In the genomic region with DNA sequence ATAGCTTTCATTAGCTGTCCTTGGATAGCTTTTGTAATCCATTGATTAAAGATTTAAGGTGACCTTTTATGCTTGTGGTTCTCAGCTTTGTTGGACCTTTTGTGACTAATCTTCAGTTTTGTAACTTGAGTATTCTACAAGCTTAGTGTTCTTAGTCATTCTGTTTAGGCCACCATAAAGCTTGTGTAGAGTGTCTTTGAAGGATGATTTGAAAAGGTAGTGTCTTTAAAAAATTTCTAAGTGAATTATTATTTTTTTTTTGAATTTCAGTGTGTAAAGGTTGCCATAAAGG, we compare ENCODE assay signal across 15 cellular contexts. TPM values are rescaled to one million over a fixed set of nuclear protein-coding genes. Genes with fewer than 3 reads are reported as not detected.
DNase-seq lines count a peak whose midpoint lies in the region; ATAC-seq, FAIRE-seq and TF ChIP-seq lines count a peak whose summit lies in the region.
"Had no signal": no experiment of that assay in that cellular context is flagged by ENCODE, and none has a peak within 500 bp of the region (broad histone marks: within the 10 kb centered on the region; RNA-seq: fewer than 3 reads in every experiment).

No MANE protein-coding gene starts in this region.

- FAIRE-seq in GM12891 (lab: Jason Lieb, UNC) = no peak

- POLR2A ChIA-PET in HEK293 (lab: Yijun Ruan, JAX) = no interaction called here

- no peak for TF ChIP-seq POLR2A in GM12891 (IDR thresholded peaks at IDR 0.05; ENCODE audit: low read depth, low read length)

- H3K36me3 Mint-ChIP-seq in activated T-helper 17 cell treated with anti-CD3 and anti-CD28 coated beads, Interleukin-2, amount 50 U/mL, for 72 hours (ENCODE audit: low read depth) = peaks cover 97% of the 10 kb centered on the region

- peaks cover 54% of the 10 kb centered on the region for H3K4me1 ChIP-seq in HEK293 (ENCODE audit: control insufficient read depth, insufficient read depth, low read length)

- H3K9me3 ChIP-seq in HEK293 (ENCODE audit: control insufficient read depth, insufficient read depth, low read depth, low read length) = no peaks in the 10 kb centered on the region
- H3K9me3 ChIP-seq: BLaER1 treated with 17β-estradiol and CSF1 and Interleukin-3, amounts not matched to agents 10 nM and 100 nM; upper lobe of right lung had no signal

- peak overlapping the region; percentile 30 for H3K27ac Mint-ChIP-seq in activated T-helper 17 cell treated with anti-CD3 and anti-CD28 coated beads, Interleukin-2, amount 50 U/mL, for 72 hours

- H3K4me1 Mint-ChIP-seq in activated T-helper 17 cell treated with anti-CD3 and anti-CD28 coated beads, Interleukin-2, amount 50 U/mL, for 72 hours = peaks cover 33% of the 10 kb centered on the region

- DNase-seq in A172 (ENCODE audit: low spot score) (peak; percentile 26), foreskin fibroblast (peak; percentile 32 to 56), left lobe of liver (ENCODE audit: low spot score) (no peak), GM12891 (ENCODE audit: insufficient read length, low spot score) (no peak), iPS-NIHi7 (ENCODE audit: extremely low spot score) (no peak)
- DNase-seq: activated CD4-positive, alpha-beta T cell treated with anti-CD3 and anti-CD28 coated beads for 4 hours; GOT3; naive B cell; SHP77; upper lobe of right lung had no signal

- H3K9me3 Mint-ChIP-seq in activated T-helper 17 cell treated with anti-CD3 and anti-CD28 coated beads, Interleukin-2, amount 50 U/mL, for 72 hours = no peaks in the 10 kb centered on the region
- H3K9me3 Mint-ChIP-seq: IgD-negative memory B cell, naive B cell had no signal

- H3K4me3 ChIP-seq in HEK293 (ENCODE audit: low read depth, low read length) (no peak overlapping the region), foreskin fibroblast (ENCODE audit: low read depth in 1 of 2, low read length in 2 of 2) (no peak overlapping the region)
- H3K4me3 ChIP-seq: BLaER1 treated with 17β-estradiol and CSF1 and Interleukin-3, amounts not matched to agents 10 nM and 100 nM; upper lobe of right lung had no signal

- peak overlapping the region; percentile 89 for H3K4me3 Mint-ChIP-seq in activated T-helper 17 cell treated with anti-CD3 and anti-CD28 coated beads, Interleukin-2, amount 50 U/mL, for 72 hours
- H3K4me3 Mint-ChIP-seq: naive B cell had no signal

- peak; percentile 68 for ATAC-seq in activated T-helper 17 cell treated with anti-CD3 and anti-CD28 coated beads, Interleukin-2, amount 50 U/mL, for 72 hours (replicated peaks)
- ATAC-seq in GM21786 (IDR thresholded peaks at IDR 0.05; ENCODE audit: unreplicated experiment) = no peak
- no peak for ATAC-seq in left lobe of liver
- ATAC-seq: upper lobe of right lung had no signal

- H3K27me3 Mint-ChIP-seq in activated T-helper 17 cell treated with anti-CD3 and anti-CD28 coated beads, Interleukin-2, amount 50 U/mL, for 72 hours = no peaks in the 10 kb centered on the region
- H3K27me3 Mint-ChIP-seq: IgD-negative memory B cell, naive B cell had no signal

- CTCF ChIA-PET in HEK293 (lab: Yijun Ruan, JAX) = interaction anchor here (0.6 to 1.2 kb wide), 8 partner anchors 11 to 160 kb away, joined by 3 to 7 read pairs (median 4); no protein-coding TSS in a partner anchor

- TF ChIP-seq CTCF in HEK293 (tag by site-specific recombination; IDR thresholded peaks at IDR 0.05) (no peak), foreskin fibroblast (IDR thresholded peaks at IDR 0.05; ENCODE audit: low read depth, low read length) (no peak)

- peaks cover 35 to 42% of the 10 kb centered on the region in 2 experiments for H3K36me3 ChIP-seq in HEK293 (ENCODE audit: control insufficient read depth in 2 of 2, insufficient read depth in 1 of 2, low read length in 2 of 2)

- H3K27ac ChIP-seq in HEK293 (ENCODE audit: extremely low read depth, low read depth, low read length) = no peak overlapping the region
- H3K27ac ChIP-seq: BLaER1 treated with 17β-estradiol and CSF1 and Interleukin-3, amounts not matched to agents 10 nM and 100 nM; upper lobe of right lung had no signal

TF ChIP-seq in HEK293, 187 proteins besides CTCF, POLR2A, EP300 and RAD21 (continues in another document):
- TF ChIP-seq SCRT1 (tag by site-specific recombination; IDR thresholded peaks at IDR 0.05; ENCODE audit: borderline replicate concordance) = no peak
- no peak for TF ChIP-seq GLIS1 (tag by site-specific recombination; IDR thresholded peaks at IDR 0.05)
- TF ChIP-seq ZBTB17 (tag by site-specific recombination; IDR thresholded peaks at IDR 0.05) = no peak
- 0 out of 2 replicates have a peak, but pooled peaks have one; percentile 3 for TF ChIP-seq ZNF843 (tag by site-specific recombination; IDR thresholded peaks at IDR 0.05)
- TF ChIP-seq OVOL3 (tag by site-specific recombination; IDR thresholded peaks at IDR 0.05) = no peak
- TF ChIP-seq, protein P1, sequence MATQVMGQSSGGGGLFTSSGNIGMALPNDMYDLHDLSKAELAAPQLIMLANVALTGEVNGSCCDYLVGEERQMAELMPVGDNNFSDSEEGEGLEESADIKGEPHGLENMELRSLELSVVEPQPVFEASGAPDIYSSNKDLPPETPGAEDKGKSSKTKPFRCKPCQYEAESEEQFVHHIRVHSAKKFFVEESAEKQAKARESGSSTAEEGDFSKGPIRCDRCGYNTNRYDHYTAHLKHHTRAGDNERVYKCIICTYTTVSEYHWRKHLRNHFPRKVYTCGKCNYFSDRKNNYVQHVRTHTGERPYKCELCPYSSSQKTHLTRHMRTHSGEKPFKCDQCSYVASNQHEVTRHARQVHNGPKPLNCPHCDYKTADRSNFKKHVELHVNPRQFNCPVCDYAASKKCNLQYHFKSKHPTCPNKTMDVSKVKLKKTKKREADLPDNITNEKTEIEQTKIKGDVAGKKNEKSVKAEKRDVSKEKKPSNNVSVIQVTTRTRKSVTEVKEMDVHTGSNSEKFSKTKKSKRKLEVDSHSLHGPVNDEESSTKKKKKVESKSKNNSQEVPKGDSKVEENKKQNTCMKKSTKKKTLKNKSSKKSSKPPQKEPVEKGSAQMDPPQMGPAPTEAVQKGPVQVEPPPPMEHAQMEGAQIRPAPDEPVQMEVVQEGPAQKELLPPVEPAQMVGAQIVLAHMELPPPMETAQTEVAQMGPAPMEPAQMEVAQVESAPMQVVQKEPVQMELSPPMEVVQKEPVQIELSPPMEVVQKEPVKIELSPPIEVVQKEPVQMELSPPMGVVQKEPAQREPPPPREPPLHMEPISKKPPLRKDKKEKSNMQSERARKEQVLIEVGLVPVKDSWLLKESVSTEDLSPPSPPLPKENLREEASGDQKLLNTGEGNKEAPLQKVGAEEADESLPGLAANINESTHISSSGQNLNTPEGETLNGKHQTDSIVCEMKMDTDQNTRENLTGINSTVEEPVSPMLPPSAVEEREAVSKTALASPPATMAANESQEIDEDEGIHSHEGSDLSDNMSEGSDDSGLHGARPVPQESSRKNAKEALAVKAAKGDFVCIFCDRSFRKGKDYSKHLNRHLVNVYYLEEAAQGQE (tag by site-specific recombination; IDR thresholded peaks at IDR 0.05) = no peak
- no peak for TF ChIP-seq ZBTB7A (tag by site-specific recombination; IDR thresholded peaks at IDR 0.05; ENCODE audit: low read depth)

TF ChIP-seq in GM12891, 5 proteins besides CTCF, POLR2A, EP300 and RAD21:
- TF ChIP-seq TAF1 (IDR thresholded peaks at IDR 0.05; ENCODE audit: low read depth, low read length) = no peak
- TF ChIP-seq POU2F2 (IDR thresholded peaks at IDR 0.05; ENCODE audit: low read depth, low read length) = no peak
- TF ChIP-seq POLR2AphosphoS5 (IDR thresholded peaks at IDR 0.05; ENCODE audit: low read depth, low read length) = no peak
- no peak for TF ChIP-seq SPI1 (IDR thresholded peaks at IDR 0.05; ENCODE audit: low read depth, low read length)

RNA-seq across cellular contexts. Expression of a gene that starts 7.5 kb away (rescaled TPM):
- 261 and 441 TPM in 2 replicates for total RNA-seq in A172 (2014; rRNA removed; shearing (Covaris generic))
- total RNA-seq in activated T-helper 17 cell treated with anti-CD3 and anti-CD28 coated beads, Interleukin-2, amount 50 U/mL, for 72 hours = 100 to 1,000 TPM; 242 to 244 TPM
- 96.5 TPM for total RNA-seq in left lobe of liver
- polyA plus RNA-seq in GM12891 (2012; ENCODE audit: low read depth, missing spikeins) = 287 TPM

Comparison
In these comparisons a context has a peak if more than half of its experiments do, and no peak if none do; other contexts are left out.
1. DNase-seq: peak in A172 (single experiment) and foreskin fibroblast (2 of 2); none in left lobe of liver (single experiment), GM12891 (single experiment) and iPS-NIHi7 (single experiment).